1 cellular context compared by ENCODE assay signal in the genomic region with DNA sequence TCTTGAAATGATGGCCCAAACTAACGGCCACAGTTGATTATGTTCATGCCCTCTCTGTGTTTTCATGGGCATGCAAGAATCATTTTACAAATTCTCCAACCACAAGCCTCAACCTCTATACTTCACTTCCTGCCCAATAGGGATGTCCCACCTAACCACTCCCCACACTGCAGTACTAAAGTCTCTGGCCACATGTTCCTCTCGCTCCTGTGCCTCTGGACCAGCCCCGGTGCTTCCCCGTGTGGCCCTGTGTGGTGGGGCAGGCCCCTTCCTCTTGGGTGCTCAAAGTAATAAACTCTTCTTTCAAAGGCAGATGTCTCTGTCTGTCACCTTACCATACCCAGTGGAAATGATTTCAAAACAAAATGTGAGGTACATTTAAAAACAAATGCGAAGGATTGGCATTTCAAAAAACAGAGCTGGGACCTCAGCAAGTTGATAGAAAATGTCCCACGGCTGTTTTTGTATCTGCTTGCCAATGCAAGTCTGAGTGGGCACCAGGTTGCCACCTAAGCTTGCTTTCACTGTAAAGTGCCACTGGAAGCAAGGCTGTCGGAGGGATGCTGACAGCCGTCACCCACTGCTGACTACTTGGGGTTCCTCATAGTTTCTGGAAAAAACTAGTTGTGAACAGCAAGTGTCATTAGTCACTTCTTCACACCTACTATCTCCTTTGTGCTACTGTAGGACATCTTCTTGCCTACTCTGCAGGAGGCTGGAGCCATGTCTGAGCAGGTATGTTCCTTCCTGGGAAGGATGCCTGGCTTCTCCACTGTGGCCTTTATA.
TF ChIP-seq lines count a peak whose summit lies in the region.

No MANE protein-coding gene starts in this region.

TF ChIP-seq in WTC11, 78 proteins besides CTCF, POLR2A, EP300 and RAD21:
- TF ChIP-seq, protein P1, sequence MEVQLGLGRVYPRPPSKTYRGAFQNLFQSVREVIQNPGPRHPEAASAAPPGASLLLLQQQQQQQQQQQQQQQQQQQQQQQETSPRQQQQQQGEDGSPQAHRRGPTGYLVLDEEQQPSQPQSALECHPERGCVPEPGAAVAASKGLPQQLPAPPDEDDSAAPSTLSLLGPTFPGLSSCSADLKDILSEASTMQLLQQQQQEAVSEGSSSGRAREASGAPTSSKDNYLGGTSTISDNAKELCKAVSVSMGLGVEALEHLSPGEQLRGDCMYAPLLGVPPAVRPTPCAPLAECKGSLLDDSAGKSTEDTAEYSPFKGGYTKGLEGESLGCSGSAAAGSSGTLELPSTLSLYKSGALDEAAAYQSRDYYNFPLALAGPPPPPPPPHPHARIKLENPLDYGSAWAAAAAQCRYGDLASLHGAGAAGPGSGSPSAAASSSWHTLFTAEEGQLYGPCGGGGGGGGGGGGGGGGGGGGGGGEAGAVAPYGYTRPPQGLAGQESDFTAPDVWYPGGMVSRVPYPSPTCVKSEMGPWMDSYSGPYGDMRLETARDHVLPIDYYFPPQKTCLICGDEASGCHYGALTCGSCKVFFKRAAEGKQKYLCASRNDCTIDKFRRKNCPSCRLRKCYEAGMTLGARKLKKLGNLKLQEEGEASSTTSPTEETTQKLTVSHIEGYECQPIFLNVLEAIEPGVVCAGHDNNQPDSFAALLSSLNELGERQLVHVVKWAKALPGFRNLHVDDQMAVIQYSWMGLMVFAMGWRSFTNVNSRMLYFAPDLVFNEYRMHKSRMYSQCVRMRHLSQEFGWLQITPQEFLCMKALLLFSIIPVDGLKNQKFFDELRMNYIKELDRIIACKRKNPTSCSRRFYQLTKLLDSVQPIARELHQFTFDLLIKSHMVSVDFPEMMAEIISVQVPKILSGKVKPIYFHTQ (CRISPR knock-in tag; IDR thresholded peaks at IDR 0.05): no peak
- TF ChIP-seq, protein P2, sequence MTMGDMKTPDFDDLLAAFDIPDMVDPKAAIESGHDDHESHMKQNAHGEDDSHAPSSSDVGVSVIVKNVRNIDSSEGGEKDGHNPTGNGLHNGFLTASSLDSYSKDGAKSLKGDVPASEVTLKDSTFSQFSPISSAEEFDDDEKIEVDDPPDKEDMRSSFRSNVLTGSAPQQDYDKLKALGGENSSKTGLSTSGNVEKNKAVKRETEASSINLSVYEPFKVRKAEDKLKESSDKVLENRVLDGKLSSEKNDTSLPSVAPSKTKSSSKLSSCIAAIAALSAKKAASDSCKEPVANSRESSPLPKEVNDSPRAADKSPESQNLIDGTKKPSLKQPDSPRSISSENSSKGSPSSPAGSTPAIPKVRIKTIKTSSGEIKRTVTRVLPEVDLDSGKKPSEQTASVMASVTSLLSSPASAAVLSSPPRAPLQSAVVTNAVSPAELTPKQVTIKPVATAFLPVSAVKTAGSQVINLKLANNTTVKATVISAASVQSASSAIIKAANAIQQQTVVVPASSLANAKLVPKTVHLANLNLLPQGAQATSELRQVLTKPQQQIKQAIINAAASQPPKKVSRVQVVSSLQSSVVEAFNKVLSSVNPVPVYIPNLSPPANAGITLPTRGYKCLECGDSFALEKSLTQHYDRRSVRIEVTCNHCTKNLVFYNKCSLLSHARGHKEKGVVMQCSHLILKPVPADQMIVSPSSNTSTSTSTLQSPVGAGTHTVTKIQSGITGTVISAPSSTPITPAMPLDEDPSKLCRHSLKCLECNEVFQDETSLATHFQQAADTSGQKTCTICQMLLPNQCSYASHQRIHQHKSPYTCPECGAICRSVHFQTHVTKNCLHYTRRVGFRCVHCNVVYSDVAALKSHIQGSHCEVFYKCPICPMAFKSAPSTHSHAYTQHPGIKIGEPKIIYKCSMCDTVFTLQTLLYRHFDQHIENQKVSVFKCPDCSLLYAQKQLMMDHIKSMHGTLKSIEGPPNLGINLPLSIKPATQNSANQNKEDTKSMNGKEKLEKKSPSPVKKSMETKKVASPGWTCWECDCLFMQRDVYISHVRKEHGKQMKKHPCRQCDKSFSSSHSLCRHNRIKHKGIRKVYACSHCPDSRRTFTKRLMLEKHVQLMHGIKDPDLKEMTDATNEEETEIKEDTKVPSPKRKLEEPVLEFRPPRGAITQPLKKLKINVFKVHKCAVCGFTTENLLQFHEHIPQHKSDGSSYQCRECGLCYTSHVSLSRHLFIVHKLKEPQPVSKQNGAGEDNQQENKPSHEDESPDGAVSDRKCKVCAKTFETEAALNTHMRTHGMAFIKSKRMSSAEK (CRISPR knock-in tag; IDR thresholded peaks at IDR 0.05; ENCODE audit: borderline replicate concordance): no peak
- no peak for TF ChIP-seq FOXP1 (CRISPR knock-in tag; IDR thresholded peaks at IDR 0.05; ENCODE audit: borderline replicate concordance)
- TF ChIP-seq, protein P3, sequence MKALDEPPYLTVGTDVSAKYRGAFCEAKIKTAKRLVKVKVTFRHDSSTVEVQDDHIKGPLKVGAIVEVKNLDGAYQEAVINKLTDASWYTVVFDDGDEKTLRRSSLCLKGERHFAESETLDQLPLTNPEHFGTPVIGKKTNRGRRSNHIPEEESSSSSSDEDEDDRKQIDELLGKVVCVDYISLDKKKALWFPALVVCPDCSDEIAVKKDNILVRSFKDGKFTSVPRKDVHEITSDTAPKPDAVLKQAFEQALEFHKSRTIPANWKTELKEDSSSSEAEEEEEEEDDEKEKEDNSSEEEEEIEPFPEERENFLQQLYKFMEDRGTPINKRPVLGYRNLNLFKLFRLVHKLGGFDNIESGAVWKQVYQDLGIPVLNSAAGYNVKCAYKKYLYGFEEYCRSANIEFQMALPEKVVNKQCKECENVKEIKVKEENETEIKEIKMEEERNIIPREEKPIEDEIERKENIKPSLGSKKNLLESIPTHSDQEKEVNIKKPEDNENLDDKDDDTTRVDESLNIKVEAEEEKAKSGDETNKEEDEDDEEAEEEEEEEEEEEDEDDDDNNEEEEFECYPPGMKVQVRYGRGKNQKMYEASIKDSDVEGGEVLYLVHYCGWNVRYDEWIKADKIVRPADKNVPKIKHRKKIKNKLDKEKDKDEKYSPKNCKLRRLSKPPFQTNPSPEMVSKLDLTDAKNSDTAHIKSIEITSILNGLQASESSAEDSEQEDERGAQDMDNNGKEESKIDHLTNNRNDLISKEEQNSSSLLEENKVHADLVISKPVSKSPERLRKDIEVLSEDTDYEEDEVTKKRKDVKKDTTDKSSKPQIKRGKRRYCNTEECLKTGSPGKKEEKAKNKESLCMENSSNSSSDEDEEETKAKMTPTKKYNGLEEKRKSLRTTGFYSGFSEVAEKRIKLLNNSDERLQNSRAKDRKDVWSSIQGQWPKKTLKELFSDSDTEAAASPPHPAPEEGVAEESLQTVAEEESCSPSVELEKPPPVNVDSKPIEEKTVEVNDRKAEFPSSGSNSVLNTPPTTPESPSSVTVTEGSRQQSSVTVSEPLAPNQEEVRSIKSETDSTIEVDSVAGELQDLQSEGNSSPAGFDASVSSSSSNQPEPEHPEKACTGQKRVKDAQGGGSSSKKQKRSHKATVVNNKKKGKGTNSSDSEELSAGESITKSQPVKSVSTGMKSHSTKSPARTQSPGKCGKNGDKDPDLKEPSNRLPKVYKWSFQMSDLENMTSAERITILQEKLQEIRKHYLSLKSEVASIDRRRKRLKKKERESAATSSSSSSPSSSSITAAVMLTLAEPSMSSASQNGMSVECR (CRISPR knock-in tag; IDR thresholded peaks at IDR 0.05; ENCODE audit: borderline replicate concordance): no peak
